Comparison of ENCODE assay signal across 1 cellular context in the genomic region with DNA sequence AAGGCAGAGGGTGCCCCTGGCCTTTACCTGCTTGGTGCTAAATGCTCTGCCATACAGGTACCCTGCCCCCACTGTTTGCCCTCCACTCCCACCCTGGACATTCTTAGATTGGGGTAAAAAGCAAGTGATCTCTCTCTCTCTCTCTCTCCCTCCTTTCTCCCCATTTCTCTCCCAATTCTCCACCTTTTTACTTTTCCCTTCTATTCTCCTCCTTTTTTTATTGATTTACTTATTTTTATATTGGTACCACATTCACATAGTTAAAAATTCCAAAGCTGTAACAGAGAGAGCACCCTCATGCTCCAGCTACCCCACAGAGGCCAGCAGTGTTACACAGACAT.
TF ChIP-seq lines count a peak whose summit lies in the region.

No MANE protein-coding gene starts in this region.

TF ChIP-seq in IMR-90, 13 proteins besides CTCF, POLR2A, EP300 and RAD21:
- TF ChIP-seq, protein P1, sequence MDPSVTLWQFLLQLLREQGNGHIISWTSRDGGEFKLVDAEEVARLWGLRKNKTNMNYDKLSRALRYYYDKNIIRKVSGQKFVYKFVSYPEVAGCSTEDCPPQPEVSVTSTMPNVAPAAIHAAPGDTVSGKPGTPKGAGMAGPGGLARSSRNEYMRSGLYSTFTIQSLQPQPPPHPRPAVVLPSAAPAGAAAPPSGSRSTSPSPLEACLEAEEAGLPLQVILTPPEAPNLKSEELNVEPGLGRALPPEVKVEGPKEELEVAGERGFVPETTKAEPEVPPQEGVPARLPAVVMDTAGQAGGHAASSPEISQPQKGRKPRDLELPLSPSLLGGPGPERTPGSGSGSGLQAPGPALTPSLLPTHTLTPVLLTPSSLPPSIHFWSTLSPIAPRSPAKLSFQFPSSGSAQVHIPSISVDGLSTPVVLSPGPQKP (IDR thresholded peaks at IDR 0.05; ENCODE audit: borderline replicate concordance, low read depth, low read length) = no peak
- TF ChIP-seq CEBPB (IDR thresholded peaks at IDR 0.05; ENCODE audit: low read depth, low read length) = no peak
- no peak for TF ChIP-seq BHLHE40 (IDR thresholded peaks at IDR 0.05; ENCODE audit: low read depth, low read length)
- no peak for TF ChIP-seq MXI1 (IDR thresholded peaks at IDR 0.05; ENCODE audit: borderline replicate concordance, low read depth, low read length)
- TF ChIP-seq SMC3 (IDR thresholded peaks at IDR 0.05; ENCODE audit: low read depth, low read length) = no peak
- TF ChIP-seq RCOR1 (IDR thresholded peaks at IDR 0.05; ENCODE audit: insufficient replicate concordance, low read length) = no peak
- TF ChIP-seq RFX5 (IDR thresholded peaks at IDR 0.05; ENCODE audit: low read depth, low read length) = no peak
- TF ChIP-seq FOS (IDR thresholded peaks at IDR 0.05; ENCODE audit: low read depth, low read length) = no peak
- no peak for TF ChIP-seq MAZ (IDR thresholded peaks at IDR 0.05; ENCODE audit: borderline replicate concordance, low read depth, low read length)
- no peak for TF ChIP-seq MAFK (IDR thresholded peaks at IDR 0.05; ENCODE audit: low read depth, low read length)
